31 cellular contexts compared by ENCODE assay signal in genomic region chr6:134457941-134458340, GRCh38.
DNase-seq lines count a peak whose midpoint lies in the region; ATAC-seq, FAIRE-seq and TF ChIP-seq lines count a peak whose summit lies in the region.
"Had no signal": no experiment of that assay in that cellular context is flagged by ENCODE, and none has a peak within 500 bp of the region (broad histone marks: within the 10 kb centered on the region; RNA-seq: fewer than 3 reads in every experiment).

No MANE protein-coding gene starts in this region.

- DNase-seq in AG04450 (ENCODE audit: low read depth, low spot score) (no peak), HFFc6 (no peak), NOMO-1 treated with dmso at 0.1 percent for 144 hours (lab: John Stamatoyannopoulos, UW; ENCODE audit: unreplicated experiment) (peak; percentile 27), K562 (ENCODE audit: extremely low read depth in 1 of 4, low spot score in 3 of 4) (peak in 1 of 4 experiments; percentile 23), NCI-H2171 (lab: John Stamatoyannopoulos, UW) (no peak)
- DNase-seq in effector memory CD4-positive, alpha-beta T cell: no peak
- DNase-seq: activated CD4-positive, alpha-beta T cell treated with anti-CD3 and anti-CD28 coated beads, Interleukin-2, amount 10 ng/mL, durations not matched to agents 7 days and 5 days; activated CD8-positive, alpha-beta memory T cell treated with anti-CD3 and anti-CD28 coated beads, Interleukin-2, amount 10 ng/mL, durations not matched to agents 7 days and 5 days; activated naive CD4-positive, alpha-beta T cell treated with anti-CD3 and anti-CD28 coated beads, Interleukin-2, amount 10 ng/mL, durations not matched to agents 7 days and 5 days; activated T-cell treated with anti-CD3 and anti-CD28 coated beads, Interleukin-2, amount 50 U/mL, for 72 hours; DMS79 treated with DMSO at 0.1 percent for 48 hours; head of caudate nucleus; KG1; NCI-H1092; NCI-H187 treated with DMSO at 0.1 percent for 48 hours; NCI-H748 treated with DMSO at 0.1 percent for 48 hours; SJCRH30; stimulated activated CD4-positive, alpha-beta T cell treated with anti-CD3 and anti-CD28 coated beads, Interleukin-15, amount 100 ng/mL, for 24 hours; stimulated activated naive CD8-positive, alpha-beta T cell treated with anti-CD3 and anti-CD28 coated beads, Interleukin-15, Interleukin-2, amounts not matched to agents 100 U/mL and 50 U/mL, for 24 hours; WERI-Rb-1 had no signal

- no peak for TF ChIP-seq EP300 in K562 (IDR thresholded peaks at IDR 0.05; ENCODE audit: low read length)

- no peak overlapping the region for H3K4me2 ChIP-seq in K562 (ENCODE audit: insufficient read depth, low read length)
- H3K4me2 ChIP-seq: A549 had no signal

- in situ Hi-C loops in K562 (cut with MboI): no loop called here

- no peak overlapping the region for H3K4me3 ChIP-seq in AG04450 (ENCODE audit: low read depth, low read length)
- H3K4me3 ChIP-seq in K562: no peak overlapping the region
- H3K4me3 ChIP-seq in effector memory CD4-positive, alpha-beta T cell (ENCODE audit: insufficient read depth, low read depth, low read length, poor library complexity, severe bottlenecking): no peak overlapping the region
- H3K4me3 ChIP-seq: A549, prostate gland, SJCRH30, thoracic aorta, vagina had no signal

- TF ChIP-seq POLR2A in K562 (conservative IDR thresholded peaks at IDR 0.05): no peak

- no peaks in the 10 kb centered on the region for H3K27me3 ChIP-seq in AG04450 (ENCODE audit: control insufficient read depth, insufficient read depth, low read length)
- no peaks in the 10 kb centered on the region for H3K27me3 ChIP-seq in K562 (ENCODE audit: control insufficient read depth in 2 of 2, insufficient read depth in 2 of 2, low read length in 2 of 2)
- H3K27me3 ChIP-seq in effector memory CD4-positive, alpha-beta T cell (replicated peaks; ENCODE audit: control insufficient read depth, insufficient read depth, low read length, poor library complexity, severe bottlenecking): no peaks in the 10 kb centered on the region
- H3K27me3 ChIP-seq: SJCRH30, vagina had no signal

- H3K79me2 ChIP-seq in K562 (ENCODE audit: control insufficient read depth, insufficient read depth, low read length): no peaks in the 10 kb centered on the region

- H3K9me3 Mint-ChIP-seq in HFFc6: no peaks in the 10 kb centered on the region
- H3K9me3 Mint-ChIP-seq: activated CD4-positive, alpha-beta T cell treated with anti-CD3 and anti-CD28 coated beads, Interleukin-2, amount 10 ng/mL, durations not matched to agents 7 days and 5 days; activated naive CD4-positive, alpha-beta T cell treated with anti-CD3 and anti-CD28 coated beads, Interleukin-2, amount 10 ng/mL, durations not matched to agents 7 days and 5 days; activated T-cell treated with anti-CD3 and anti-CD28 coated beads, Interleukin-2, amount 50 U/mL, for 72 hours; memory B cell; T-helper 2 cell treated with Interferon-gamma antibody and Interleukin-4, amounts not matched to agents 5 μg/mL and 100 μg/mL, for 36 hours had no signal

- H4K20me1 ChIP-seq in K562 (replicated peaks; ENCODE audit: control insufficient read depth, insufficient read depth, low read length): no peaks in the 10 kb centered on the region

- no TSS peak for BruUV-seq in K562 (replicated peaks; lab: Mats Ljungman, UMichigan)

- H3K27ac Mint-ChIP-seq in HFFc6: no peak overlapping the region
- H3K27ac Mint-ChIP-seq: activated CD4-positive, alpha-beta T cell treated with anti-CD3 and anti-CD28 coated beads, Interleukin-2, amount 10 ng/mL, durations not matched to agents 7 days and 5 days; activated CD8-positive, alpha-beta memory T cell treated with anti-CD3 and anti-CD28 coated beads, Interleukin-2, amount 10 ng/mL, durations not matched to agents 7 days and 5 days; activated naive CD4-positive, alpha-beta T cell treated with anti-CD3 and anti-CD28 coated beads, Interleukin-2, amount 10 ng/mL, durations not matched to agents 7 days and 5 days; activated T-cell treated with anti-CD3 and anti-CD28 coated beads, Interleukin-2, amount 50 U/mL, for 72 hours; memory B cell; T-helper 2 cell treated with Interferon-gamma antibody and Interleukin-4, amounts not matched to agents 5 μg/mL and 100 μg/mL, for 36 hours had no signal

- no peaks in the 10 kb centered on the region for H3K9me3 ChIP-seq in AG04450 (ENCODE audit: control insufficient read depth, insufficient read depth, low read length)
- H3K9me3 ChIP-seq in K562 (replicated peaks; ENCODE audit: control insufficient read depth, insufficient read depth, low read depth, low read length): no peaks in the 10 kb centered on the region; the same call in 1 of the 2 replicates
- no peaks in the 10 kb centered on the region for H3K9me3 ChIP-seq in effector memory CD4-positive, alpha-beta T cell (ENCODE audit: control insufficient read depth, low read length)
- H3K9me3 ChIP-seq: A549, prostate gland, SJCRH30, thoracic aorta, vagina had no signal

- peak; percentile 14 to 65; a peak in 2 of 4 replicates for TF ChIP-seq RAD21 in K562 (CRISPR knock-in tag; conservative IDR thresholded peaks at IDR 0.05 in 1 of 2, IDR thresholded peaks at IDR 0.05 in 1 of 2)

- H3K9me1 ChIP-seq in K562 (ENCODE audit: control insufficient read depth, insufficient read depth, low read length): no peaks in the 10 kb centered on the region

- peaks cover 2% of the 10 kb centered on the region; the same call in 1 of the 2 replicates for H3K27me3 Mint-ChIP-seq in HFFc6 (ENCODE audit: insufficient read depth)
- H3K27me3 Mint-ChIP-seq: activated CD4-positive, alpha-beta T cell treated with anti-CD3 and anti-CD28 coated beads, Interleukin-2, amount 10 ng/mL, durations not matched to agents 7 days and 5 days; activated CD8-positive, alpha-beta memory T cell treated with anti-CD3 and anti-CD28 coated beads, Interleukin-2, amount 10 ng/mL, durations not matched to agents 7 days and 5 days; activated naive CD4-positive, alpha-beta T cell treated with anti-CD3 and anti-CD28 coated beads, Interleukin-2, amount 10 ng/mL, durations not matched to agents 7 days and 5 days; dendritic cell treated with granulocyte-macrophage colony-stimulating factor and Interleukin-4, amounts not matched to agents 40 ng/mL and 50 ng/mL, for 4 days; memory B cell had no signal

- no peak overlapping the region for H3K9ac ChIP-seq in K562 (ENCODE audit: insufficient read depth in 1 of 2, low read depth in 2 of 2, low read length in 2 of 2)

- peaks cover 22% of the 10 kb centered on the region for H3K4me1 Mint-ChIP-seq in HFFc6 (ENCODE audit: low read depth)
- H3K4me1 Mint-ChIP-seq: memory B cell had no signal

- no peak overlapping the region for H2AFZ ChIP-seq in K562 (ENCODE audit: low read depth, low read length)

- no peaks in the 10 kb centered on the region for H3K36me3 Mint-ChIP-seq in HFFc6 (ENCODE audit: low read depth)
- H3K36me3 Mint-ChIP-seq: activated CD8-positive, alpha-beta memory T cell treated with anti-CD3 and anti-CD28 coated beads, Interleukin-2, amount 10 ng/mL, durations not matched to agents 7 days and 5 days; activated naive CD4-positive, alpha-beta T cell treated with anti-CD3 and anti-CD28 coated beads, Interleukin-2, amount 10 ng/mL, durations not matched to agents 7 days and 5 days; memory B cell had no signal

- POLR2A ChIA-PET in AG04450 (lab: Yijun Ruan, JAX): no interaction called here
- POLR2A ChIA-PET in K562 (lab: Yijun Ruan, JAX): no interaction called here

- no peak overlapping the region for H3K27ac ChIP-seq in AG04450 (ENCODE audit: low read depth, low read length)
- no peak overlapping the region for H3K27ac ChIP-seq in K562 (ENCODE audit: extremely low read depth, low read depth, low read length)
- no peak overlapping the region for H3K27ac ChIP-seq in effector memory CD4-positive, alpha-beta T cell (ENCODE audit: insufficient read depth, low read length, poor library complexity, severe bottlenecking)
- H3K27ac ChIP-seq: prostate gland, SJCRH30, thoracic aorta, vagina, WERI-Rb-1 had no signal

- H3K4me1 ChIP-seq in K562 (replicated peaks in 1 of 2; ENCODE audit: control insufficient read depth in 2 of 2, insufficient read depth in 2 of 2, low read length in 2 of 2): no peaks in the 10 kb centered on the region; a peak in 1 of 5 replicates
- H3K4me1 ChIP-seq in effector memory CD4-positive, alpha-beta T cell (ENCODE audit: control insufficient read depth, insufficient read depth, low read length, poor library complexity, severe bottlenecking): peaks cover 5% of the 10 kb centered on the region
- H3K4me1 ChIP-seq: prostate gland, SJCRH30, vagina had no signal

- FAIRE-seq in K562 (lab: Jason Lieb, UNC): no peak
- FAIRE-seq: A549, GM19239, RCC 7860 had no signal

- no peaks in the 10 kb centered on the region for H3K36me3 ChIP-seq in K562 (ENCODE audit: control insufficient read depth, insufficient read depth, low read length)
- no peaks in the 10 kb centered on the region for H3K36me3 ChIP-seq in effector memory CD4-positive, alpha-beta T cell (ENCODE audit: control insufficient read depth, insufficient read depth, low read length)
- H3K36me3 ChIP-seq: prostate gland, SJCRH30, thoracic aorta, vagina, WERI-Rb-1 had no signal

- CTCF ChIA-PET in AG04450 (lab: Charles Lee): no interaction called here
- CTCF ChIA-PET in K562 (lab: Yijun Ruan, JAX; ENCODE audit: low intra/inter-chr PET ratio): interaction anchor here (0.8 kb wide), 1 partner anchor 483 kb away, joined by 3 read pairs; no protein-coding TSS in a partner anchor

- WGBS in K562 (ENCODE audit: insufficient coverage, low coverage, missing lambda C conversion rate): 5% methylated on average over 5 of the region's 5 CpGs

- no peak overlapping the region for H3K4me3 Mint-ChIP-seq in HFFc6
- H3K4me3 Mint-ChIP-seq: activated CD4-positive, alpha-beta T cell treated with anti-CD3 and anti-CD28 coated beads, Interleukin-2, amount 10 ng/mL, durations not matched to agents 7 days and 5 days; activated CD8-positive, alpha-beta memory T cell treated with anti-CD3 and anti-CD28 coated beads, Interleukin-2, amount 10 ng/mL, durations not matched to agents 7 days and 5 days; activated naive CD4-positive, alpha-beta T cell treated with anti-CD3 and anti-CD28 coated beads, Interleukin-2, amount 10 ng/mL, durations not matched to agents 7 days and 5 days; activated T-cell treated with anti-CD3 and anti-CD28 coated beads, Interleukin-2, amount 50 U/mL, for 72 hours; dendritic cell treated with granulocyte-macrophage colony-stimulating factor and Interleukin-4, amounts not matched to agents 40 ng/mL and 50 ng/mL, for 4 days; memory B cell; T-helper 2 cell treated with Interferon-gamma antibody and Interleukin-4, amounts not matched to agents 5 μg/mL and 100 μg/mL, for 36 hours had no signal

- intact Hi-C loops in K562 (cut with micrococcal nuclease): loop anchor here (5.0 to 10.0 kb wide), 2 partner anchors 184 to 367 kb away; no protein-coding TSS in a partner anchor

- 0 out of 3 replicates have a peak, but pooled peaks have one; percentile 31 for ATAC-seq in K562
- no peak for ATAC-seq in GM18907 (IDR thresholded peaks at IDR 0.05; ENCODE audit: unreplicated experiment)
- ATAC-seq in HG03025 (IDR thresholded peaks at IDR 0.05; ENCODE audit: low FRiP score, unreplicated experiment): no peak
- ATAC-seq: activated CD8-positive, alpha-beta memory T cell treated with anti-CD3 and anti-CD28 coated beads, Interleukin-2, amount 10 ng/mL, durations not matched to agents 7 days and 5 days; activated T-cell treated with anti-CD3 and anti-CD28 coated beads, Interleukin-2, amount 50 U/mL, for 72 hours; stimulated activated naive CD8-positive, alpha-beta T cell treated with anti-CD3 and anti-CD28 coated beads, Interleukin-15, Interleukin-2, amounts not matched to agents 100 U/mL and 50 U/mL, for 24 hours had no signal

- peak; percentile 22 for TF ChIP-seq CTCF in AG04450 (IDR thresholded peaks at IDR 0.05; ENCODE audit: low read depth, low read length)
- TF ChIP-seq CTCF in HFFc6 (IDR thresholded peaks at IDR 0.05): peak; percentile 36; the same call in 1 of the 2 replicates
- peak; percentile 19 to 38 (median 30); a peak in 4 of 6 replicates for TF ChIP-seq CTCF in K562 (IDR thresholded peaks at IDR 0.05 in 2 of 3, conservative IDR thresholded peaks at IDR 0.05 in 1 of 3; ENCODE audit: insufficient read depth in 2 of 3, low read depth in 1 of 3, low read length in 3 of 3)
